ENCODE assay signal across 13 cellular contexts in genomic region chr13:110499621-110500281, GRCh38.
DNase-seq lines count a peak whose midpoint lies in the region; ATAC-seq and TF ChIP-seq lines count a peak whose summit lies in the region.
"Had no signal": no experiment of that assay in that cellular context is flagged by ENCODE, and none has a peak within 500 bp of the region (broad histone marks: within the 10 kb centered on the region; RNA-seq: fewer than 3 reads in every experiment).

No MANE protein-coding gene starts in this region.

- peaks cover 32% of the 10 kb centered on the region for H3K4me1 Mint-ChIP-seq in HFFc6 (ENCODE audit: low read depth)

- WGBS in lower leg skin, 2 donors, result 80 to 85% methylated on average over 10 of the region's 10 CpGs

- H3K36me3 ChIP-seq in MG63, result no peaks in the 10 kb centered on the region
- H3K36me3 ChIP-seq: BLaER1 treated with 17β-estradiol and CSF1 and Interleukin-3, amounts not matched to agents 10 nM and 100 nM had no signal

- H3K36me3 Mint-ChIP-seq in HFFc6 (ENCODE audit: low read depth), result peaks cover 42% of the 10 kb centered on the region

- TF ChIP-seq POLR2A in lower leg skin (IDR thresholded peaks at IDR 0.05), result no peak

- intact Hi-C loops in lower leg skin (cut with DNase I; ENCODE audit: low total_unique reads), result no loop called here

- peaks cover 4% of the 10 kb centered on the region; the same call in 1 of the 2 replicates for H3K9me3 Mint-ChIP-seq in HFFc6

- no peaks in the 10 kb centered on the region for H3K9me3 ChIP-seq in MG63

- no peak for TF ChIP-seq CTCF in HFFc6 (IDR thresholded peaks at IDR 0.05)
- no peak for TF ChIP-seq CTCF in epithelial cell of esophagus (IDR thresholded peaks at IDR 0.05; ENCODE audit: insufficient read depth, low read depth, low read length, missing control alignments)
- TF ChIP-seq CTCF in lower leg skin (IDR thresholded peaks at IDR 0.05), result no peak

- no peaks in the 10 kb centered on the region for H3K27me3 ChIP-seq in MG63
- H3K27me3 ChIP-seq: BLaER1 treated with 17β-estradiol and CSF1 and Interleukin-3, amounts not matched to agents 10 nM and 100 nM had no signal

- ATAC-seq in HG02938 (IDR thresholded peaks at IDR 0.05; ENCODE audit: unreplicated experiment) (no peak), GM18870 (IDR thresholded peaks at IDR 0.05; ENCODE audit: unreplicated experiment) (no peak)

- peak overlapping the region; percentile 90 for H3K27ac Mint-ChIP-seq in HFFc6

- no peaks in the 10 kb centered on the region; the same call in none of the 2 replicates for H3K27me3 Mint-ChIP-seq in HFFc6 (ENCODE audit: insufficient read depth)

- DNase-seq in AG08395 (ENCODE audit: low spot score) (peak; percentile 83), HFFc6 (peak; percentile 81), NCI-H774 (lab: John Stamatoyannopoulos, UW) (peak; percentile 71), epithelial cell of esophagus (ENCODE audit: low read depth) (peak; percentile 67), lower leg skin (ENCODE audit: low spot score in 2 of 2) (no peak), MG63 (no peak)
- DNase-seq: activated CD4-positive, alpha-beta T cell treated with anti-CD3 and anti-CD28 coated beads for 4 hours; amygdala; H7; head of caudate nucleus had no signal

- peak overlapping the region; percentile 78 for H3K4me3 Mint-ChIP-seq in HFFc6

- no peak overlapping the region for H3K4me3 ChIP-seq in epithelial cell of esophagus (ENCODE audit: low read length)
- no peak overlapping the region for H3K4me3 ChIP-seq in lower leg skin (ENCODE audit: low read depth, poor library complexity, severe bottlenecking)
- H3K4me3 ChIP-seq in MG63, result no peak overlapping the region
- H3K4me3 ChIP-seq: BLaER1 treated with 17β-estradiol and CSF1 and Interleukin-3, amounts not matched to agents 10 nM and 100 nM had no signal

Comparison
In these comparisons a context has a peak if more than half of its experiments do, and no peak if none do; other contexts are left out.
1. DNase-seq: peak in AG08395 (single experiment), HFFc6 (single experiment), NCI-H774 (single experiment) and epithelial cell of esophagus (single experiment); none in lower leg skin (0 of 2) and MG63 (single experiment).